In the genomic region with DNA sequence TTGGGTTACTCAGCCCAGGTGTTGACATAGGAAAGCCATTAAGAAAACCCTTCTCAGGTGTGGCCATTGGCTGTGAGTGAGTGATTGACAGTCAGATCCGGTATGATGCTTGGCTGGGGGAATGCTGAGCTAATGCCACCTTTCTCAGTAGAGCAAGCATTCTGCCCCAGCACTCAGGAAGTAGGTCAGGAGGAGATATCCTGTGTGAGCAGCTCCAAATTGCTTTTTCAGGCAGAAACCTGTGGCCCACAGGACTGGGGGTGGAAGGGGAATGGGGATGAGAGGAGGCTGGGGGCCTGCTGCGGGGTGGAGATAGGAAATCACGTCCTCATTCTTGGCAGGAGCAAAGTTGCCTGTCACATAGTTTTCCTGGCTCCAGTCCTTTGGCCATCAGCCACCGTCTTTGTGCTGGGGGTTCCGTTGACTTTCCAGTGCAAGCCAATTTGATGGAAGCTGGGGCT, we compare ENCODE assay signal across 11 cellular contexts. TPM values are rescaled to one million over a fixed set of nuclear protein-coding genes. Genes with fewer than 3 reads are reported as not detected.
DNase-seq lines count a peak whose midpoint lies in the region; ATAC-seq and TF ChIP-seq lines count a peak whose summit lies in the region.
"Had no signal": no experiment of that assay in that cellular context is flagged by ENCODE, and none has a peak within 500 bp of the region (broad histone marks: within the 10 kb centered on the region; RNA-seq: fewer than 3 reads in every experiment).

No MANE protein-coding gene starts in this region.

- no peak overlapping the region for H3K4me3 Mint-ChIP-seq in Caco-2 (ENCODE audit: unreplicated experiment)
- H3K4me3 Mint-ChIP-seq: CD4-positive, CD25-positive, alpha-beta regulatory T cell had no signal

- H3K23ac ChIP-seq in mesenchymal stem cell (ENCODE audit: low read length in 2 of 2) = no peak overlapping the region

- no peak overlapping the region for H2AFZ ChIP-seq in mesenchymal stem cell (ENCODE audit: low read depth, low read length)

- no peaks in the 10 kb centered on the region for H3K4me1 Mint-ChIP-seq in Caco-2 (ENCODE audit: low read depth, unreplicated experiment)

- no peak for TF ChIP-seq CTCF in Caco-2 (IDR thresholded peaks at IDR 0.05; ENCODE audit: insufficient read depth in 1 of 2, low read depth in 1 of 2, low read length in 1 of 2, severe bottlenecking in 1 of 2, unreplicated experiment in 1 of 2)

- H3K18ac ChIP-seq in mesenchymal stem cell (ENCODE audit: low read depth in 1 of 2, low read length in 2 of 2) = no peak overlapping the region

- BruUV-seq in Caco-2 (replicated peaks; lab: Mats Ljungman, UMichigan) = no TSS peak

- no peak overlapping the region for H3K4me2 ChIP-seq in mesenchymal stem cell (ENCODE audit: low read length, poor library complexity, severe bottlenecking)

- peak; percentile 94 for ATAC-seq in esophagus mucosa
- ATAC-seq in HG02970 (IDR thresholded peaks at IDR 0.05; ENCODE audit: low FRiP score, unreplicated experiment) = no peak
- ATAC-seq in GM19351 (IDR thresholded peaks at IDR 0.05; ENCODE audit: unreplicated experiment) = no peak

- peak; percentile 68 for DNase-seq in Caco-2
- peak; percentile 34 to 68 for DNase-seq in NCI-H446 (lab: John Stamatoyannopoulos, UW)
- DNase-seq in mesenchymal stem cell = no peak
- DNase-seq in KG1 (lab: John Stamatoyannopoulos, UW) = no peak
- no peak for DNase-seq in NCI-H2107 (lab: John Stamatoyannopoulos, UW)
- DNase-seq: sigmoid colon had no signal

- H2BK120ac ChIP-seq in mesenchymal stem cell (ENCODE audit: low read depth, low read length) = no peak overlapping the region

- H2BK15ac ChIP-seq in mesenchymal stem cell (ENCODE audit: low read depth, poor library complexity, severe bottlenecking) = peak overlapping the region; percentile 45

- no peak overlapping the region for H3K27ac ChIP-seq in mesenchymal stem cell (ENCODE audit: low read length, poor library complexity, severe bottlenecking)

- no peaks in the 10 kb centered on the region for H3K36me3 Mint-ChIP-seq in Caco-2 (ENCODE audit: insufficient read depth, unreplicated experiment)

- no peak overlapping the region for H3K14ac ChIP-seq in mesenchymal stem cell (ENCODE audit: low read length in 2 of 2)

- H3K4me1 ChIP-seq in Caco-2 (0 out of 2 replicates have a peak, but pooled peaks cover 11% of the 10 kb centered on the region), mesenchymal stem cell (ENCODE audit: control insufficient read depth, insufficient read depth, low read depth, low read length) (peaks cover 9% of the 10 kb centered on the region)

- no peak overlapping the region for H2BK5ac ChIP-seq in mesenchymal stem cell (ENCODE audit: low read depth, low read length, poor library complexity, severe bottlenecking)

- no peaks in the 10 kb centered on the region for H3K79me1 ChIP-seq in mesenchymal stem cell (replicated peaks; ENCODE audit: low read length, poor library complexity, severe bottlenecking)

- no peak overlapping the region for H3K9ac ChIP-seq in mesenchymal stem cell (ENCODE audit: low read length)

- H2BK12ac ChIP-seq in mesenchymal stem cell (ENCODE audit: low read length in 2 of 2) = no peak overlapping the region

- CTCF ChIA-PET in Caco-2 (lab: Charles Lee) = interaction anchor here (0.6 to 1.6 kb wide), 5 partner anchors 17 to 143 kb away, joined by 3 to 12 read pairs (median 3); no protein-coding TSS in a partner anchor

- peak overlapping the region; percentile 42 for H4K8ac ChIP-seq in mesenchymal stem cell (ENCODE audit: low read length)

- POLR2A ChIA-PET in Caco-2 (lab: Charles Lee) = interaction anchor here (1.4 kb wide), 1 partner anchor 36 kb away, joined by 5 read pairs; no protein-coding TSS in a partner anchor

- no peak overlapping the region for H3K27ac Mint-ChIP-seq in Caco-2 (ENCODE audit: unreplicated experiment)

- no peaks in the 10 kb centered on the region for H3K36me3 ChIP-seq in Caco-2 (ENCODE audit: control insufficient read depth, insufficient read depth, low read length)
- H3K36me3 ChIP-seq in mesenchymal stem cell (ENCODE audit: control insufficient read depth in 1 of 2, insufficient read depth in 2 of 2, low read depth in 1 of 2, low read length in 2 of 2) = peaks cover 0 to 3% of the 10 kb centered on the region in 2 experiments
- H3K36me3 ChIP-seq: sigmoid colon had no signal

- H3K27me3 Mint-ChIP-seq in Caco-2 (ENCODE audit: insufficient read depth, unreplicated experiment) = no peaks in the 10 kb centered on the region
- H3K27me3 Mint-ChIP-seq: CD4-positive, CD25-positive, alpha-beta regulatory T cell had no signal

- H3K4ac ChIP-seq in mesenchymal stem cell (ENCODE audit: low read depth in 1 of 2, low read length in 2 of 2) = no peak overlapping the region

- intact Hi-C loops in Caco-2 (cut with micrococcal nuclease; ENCODE audit: unreplicated experiment) = no loop called here

- WGBS in mesenchymal stem cell = 90% methylated on average over 5 of the region's 5 CpGs

- H3K9me3 Mint-ChIP-seq in Caco-2 (ENCODE audit: unreplicated experiment) = no peaks in the 10 kb centered on the region
- H3K9me3 Mint-ChIP-seq: CD4-positive, CD25-positive, alpha-beta regulatory T cell had no signal

- H3K9me3 ChIP-seq in Caco-2 (no peaks in the 10 kb centered on the region), mesenchymal stem cell (ENCODE audit: control insufficient read depth, low read length) (no peaks in the 10 kb centered on the region)
- H3K9me3 ChIP-seq: sigmoid colon had no signal

- H2AK5ac ChIP-seq in mesenchymal stem cell (ENCODE audit: low read length, severe bottlenecking) = no peak overlapping the region

- H3K27me3 ChIP-seq in Caco-2 (replicated peaks; ENCODE audit: control insufficient read depth, insufficient read depth, low read length) (no peaks in the 10 kb centered on the region), mesenchymal stem cell (ENCODE audit: control insufficient read depth in 1 of 2, insufficient read depth in 1 of 2, low read length in 2 of 2) (no peaks in the 10 kb centered on the region)
- H3K27me3 ChIP-seq: sigmoid colon had no signal

- no peak overlapping the region for H4K91ac ChIP-seq in mesenchymal stem cell (ENCODE audit: low read length)

- no peak overlapping the region for H3K4me3 ChIP-seq in Caco-2 (ENCODE audit: low read depth, low read length)
- H3K4me3 ChIP-seq in mesenchymal stem cell (ENCODE audit: insufficient read depth in 1 of 2, low read depth in 1 of 2, low read length in 2 of 2) = no peak overlapping the region
- H3K4me3 ChIP-seq: sigmoid colon had no signal

RNA-seq across cellular contexts. Expression of a gene that starts 55.7 kb away (rescaled TPM):
- total RNA-seq in Caco-2 (2022) = 6.5 and 7.0 TPM in 2 replicates
- total RNA-seq in esophagus mucosa = 2.9 TPM
- polyA plus RNA-seq in mesenchymal stem cell (2013, experiment 1 of 2) = 0.46 TPM
- 0.47 TPM for polyA plus RNA-seq in mesenchymal stem cell (2013, experiment 2 of 2)
- total RNA-seq: H4 had no signal

Comparison
In these comparisons a context has a peak if more than half of its experiments do, and no peak if none do; other contexts are left out.
1. DNase-seq: peak in Caco-2 (2 of 2) and NCI-H446 (2 of 2); none in mesenchymal stem cell (single experiment), KG1 (single experiment) and NCI-H2107 (single experiment).